Comparison of ENCODE assay signal across 23 cellular contexts in the genomic region with DNA sequence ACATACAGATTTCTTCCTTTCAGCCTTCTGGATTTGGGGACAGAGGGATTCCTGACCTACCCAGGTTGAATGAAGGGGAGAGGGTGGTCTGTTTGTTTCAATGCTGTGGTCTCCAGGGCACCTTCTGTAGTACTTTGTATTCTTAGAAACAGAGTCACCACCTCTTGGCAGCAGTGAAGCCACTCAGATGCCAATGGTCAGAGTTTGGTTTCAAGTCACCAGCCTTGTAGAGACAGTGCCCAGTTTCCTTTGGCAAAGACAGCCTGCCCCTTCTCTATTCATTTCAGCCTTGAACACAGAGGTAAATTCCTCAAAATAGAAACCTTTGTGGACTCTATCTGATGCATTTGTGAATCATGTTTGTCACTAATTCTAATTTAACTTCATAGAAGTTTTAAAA.
DNase-seq lines count a peak whose midpoint lies in the region; ATAC-seq and TF ChIP-seq lines count a peak whose summit lies in the region.
"Had no signal": no experiment of that assay in that cellular context is flagged by ENCODE, and none has a peak within 500 bp of the region (broad histone marks: within the 10 kb centered on the region; RNA-seq: fewer than 3 reads in every experiment).

No MANE protein-coding gene starts in this region.

- DNase-seq in MG63 (peak; percentile 24), esophagus muscularis mucosa (ENCODE audit: extremely low spot score) (no peak), midbrain (lab: John Stamatoyannopoulos, UW) (peak; percentile 60), NCI-H748 treated with DMSO at 0.1 percent for 48 hours (lab: John Stamatoyannopoulos, UW) (no peak), HUDEP-2 (lab: John Stamatoyannopoulos, UW; ENCODE audit: unreplicated experiment in 76 of 76) (no peak)
- no peak for DNase-seq in stimulated activated naive CD8-positive, alpha-beta T cell treated with anti-CD3 and anti-CD28 coated beads, Interleukin-15, Interleukin-2, amounts not matched to agents 100 U/mL and 50 U/mL, for 24 hours
- no peak for DNase-seq in CD4-positive, alpha-beta T cell
- DNase-seq: activated CD4-positive, alpha-beta T cell treated with anti-CD3 and anti-CD28 coated beads, Interleukin-2, amount 50 U/mL, for 48 hours; cortex of kidney; DND-41; kidney glomerular epithelial cell; NCI-H1092; NCI-H2081; NCI-H524; stimulated activated CD4-positive, alpha-beta T cell treated with anti-CD3 and anti-CD28 coated beads, Interleukin-1b, Interleukin-23, amount 100 ng/mL, for 48 hours; stimulated activated naive CD4-positive, alpha-beta T cell; T-helper 1 cell had no signal

- no peak for TF ChIP-seq CTCF in esophagus muscularis mucosa (IDR thresholded peaks at IDR 0.05)
- no peak for TF ChIP-seq CTCF in CD4-positive, alpha-beta T cell (IDR thresholded peaks at IDR 0.05)

- H3K9ac ChIP-seq in stomach smooth muscle (ENCODE audit: low read length in 2 of 2), result no peak overlapping the region

- TF ChIP-seq EP300 in esophagus muscularis mucosa (IDR thresholded peaks at IDR 0.05), result no peak

- no peak for ATAC-seq in stimulated activated naive CD8-positive, alpha-beta T cell treated with anti-CD3 and anti-CD28 coated beads, Interleukin-15, Interleukin-2, amounts not matched to agents 100 U/mL and 50 U/mL, for 24 hours
- ATAC-seq in CD4-positive, alpha-beta T cell (ENCODE audit: poor library complexity), result no peak
- ATAC-seq: sciatic nerve had no signal

- no peaks in the 10 kb centered on the region for H3K36me3 Mint-ChIP-seq in CD4-positive, alpha-beta T cell (ENCODE audit: low read depth)

- peaks cover 31% of the 10 kb centered on the region for H3K27me3 Mint-ChIP-seq in CD4-positive, alpha-beta T cell
- H3K27me3 Mint-ChIP-seq: type B pancreatic cell had no signal

- H3K9me3 Mint-ChIP-seq in CD4-positive, alpha-beta T cell, result no peaks in the 10 kb centered on the region
- H3K9me3 Mint-ChIP-seq: type B pancreatic cell had no signal

- intact Hi-C loops in esophagus muscularis mucosa (cut with DNase I), result no loop called here
- intact Hi-C loops in CD4-positive, alpha-beta T cell (cut with DNase I, micrococcal nuclease), result loop anchor here in 1 of 2 experiments (10.0 kb wide), 1 partner anchor 483 kb away; no protein-coding TSS in a partner anchor

- TF ChIP-seq POLR2A in esophagus muscularis mucosa (IDR thresholded peaks at IDR 0.05; ENCODE audit: low read depth), result no peak

- no peaks in the 10 kb centered on the region for H3K4me1 Mint-ChIP-seq in CD4-positive, alpha-beta T cell (ENCODE audit: low read depth)

- H3K27ac ChIP-seq in esophagus muscularis mucosa (replicated peaks in 1 of 4) (peak overlapping the region in 3 of 4 donors; percentile 50 to 54 (median 53)), stomach smooth muscle (ENCODE audit: low read length) (peak overlapping the region; percentile 58)
- H3K27ac ChIP-seq in CD4-positive, alpha-beta T cell (ENCODE audit: low read depth, low read length), result no peak overlapping the region
- H3K27ac ChIP-seq: neutrophil, VCaP had no signal

- H3K9me3 ChIP-seq in MG63 (no peaks in the 10 kb centered on the region), esophagus muscularis mucosa (no peaks in the 10 kb centered on the region), stomach smooth muscle (ENCODE audit: control insufficient read depth in 2 of 2, low read length in 2 of 2) (no peaks in the 10 kb centered on the region)
- H3K9me3 ChIP-seq in CD4-positive, alpha-beta T cell (ENCODE audit: control insufficient read depth, low read length), result no peaks in the 10 kb centered on the region
- H3K9me3 ChIP-seq: mucosa of descending colon, neutrophil had no signal

- H3K27me3 ChIP-seq in MG63 (no peaks in the 10 kb centered on the region), esophagus muscularis mucosa (no peaks in the 10 kb centered on the region), stomach smooth muscle (ENCODE audit: control insufficient read depth in 1 of 2, insufficient read depth in 2 of 2, low read length in 2 of 2) (no peaks in the 10 kb centered on the region)
- H3K27me3 ChIP-seq in CD4-positive, alpha-beta T cell (ENCODE audit: control insufficient read depth, insufficient read depth, low read length), result peaks cover 5% of the 10 kb centered on the region

- no peak overlapping the region for H3K27ac Mint-ChIP-seq in CD4-positive, alpha-beta T cell
- H3K27ac Mint-ChIP-seq: type B pancreatic cell had no signal

- no peak overlapping the region for H3K4me3 ChIP-seq in MG63
- no peak overlapping the region for H3K4me3 ChIP-seq in esophagus muscularis mucosa
- no peak overlapping the region for H3K4me3 ChIP-seq in stomach smooth muscle (ENCODE audit: low read length in 2 of 2)
- H3K4me3 ChIP-seq: mucosa of descending colon had no signal

- H3K4me3 Mint-ChIP-seq in CD4-positive, alpha-beta T cell, result no peak overlapping the region
- H3K4me3 Mint-ChIP-seq: type B pancreatic cell had no signal

- H3K36me3 ChIP-seq in MG63, result peaks cover 67% of the 10 kb centered on the region
- peaks cover 4 to 15% (median 8%) of the 10 kb centered on the region in 4 donors for H3K36me3 ChIP-seq in esophagus muscularis mucosa
- peaks cover 4 to 5% of the 10 kb centered on the region in 2 donors for H3K36me3 ChIP-seq in stomach smooth muscle (ENCODE audit: control insufficient read depth in 2 of 2, insufficient read depth in 2 of 2, low read length in 2 of 2)
- H3K36me3 ChIP-seq: neutrophil had no signal

- CTCF ChIA-PET in CD4-positive, alpha-beta T cell (lab: Charles Lee), result no interaction called here

- H3K4me1 ChIP-seq in esophagus muscularis mucosa (peaks cover 23 to 65% (median 34%) of the 10 kb centered on the region in 4 donors), stomach smooth muscle (ENCODE audit: control insufficient read depth, insufficient read depth, low read length) (peaks cover 30% of the 10 kb centered on the region)

- POLR2A ChIA-PET in CD4-positive, alpha-beta T cell (lab: Charles Lee), result no interaction called here

Comparison
In these comparisons a context has a peak if more than half of its experiments do, and no peak if none do; other contexts are left out.
1. DNase-seq: peak in MG63 (single experiment) and midbrain (single experiment); none in esophagus muscularis mucosa (single experiment), NCI-H748 treated with DMSO at 0.1 percent for 48 hours (single experiment), stimulated activated naive CD8-positive, alpha-beta T cell treated with anti-CD3 and anti-CD28 coated beads, Interleukin-15, Interleukin-2, amounts not matched to agents 100 U/mL and 50 U/mL, for 24 hours (single experiment), CD4-positive, alpha-beta T cell (0 of 10) and HUDEP-2 (0 of 76).